ENCODE assay signal across 8 cellular contexts in the genomic region with DNA sequence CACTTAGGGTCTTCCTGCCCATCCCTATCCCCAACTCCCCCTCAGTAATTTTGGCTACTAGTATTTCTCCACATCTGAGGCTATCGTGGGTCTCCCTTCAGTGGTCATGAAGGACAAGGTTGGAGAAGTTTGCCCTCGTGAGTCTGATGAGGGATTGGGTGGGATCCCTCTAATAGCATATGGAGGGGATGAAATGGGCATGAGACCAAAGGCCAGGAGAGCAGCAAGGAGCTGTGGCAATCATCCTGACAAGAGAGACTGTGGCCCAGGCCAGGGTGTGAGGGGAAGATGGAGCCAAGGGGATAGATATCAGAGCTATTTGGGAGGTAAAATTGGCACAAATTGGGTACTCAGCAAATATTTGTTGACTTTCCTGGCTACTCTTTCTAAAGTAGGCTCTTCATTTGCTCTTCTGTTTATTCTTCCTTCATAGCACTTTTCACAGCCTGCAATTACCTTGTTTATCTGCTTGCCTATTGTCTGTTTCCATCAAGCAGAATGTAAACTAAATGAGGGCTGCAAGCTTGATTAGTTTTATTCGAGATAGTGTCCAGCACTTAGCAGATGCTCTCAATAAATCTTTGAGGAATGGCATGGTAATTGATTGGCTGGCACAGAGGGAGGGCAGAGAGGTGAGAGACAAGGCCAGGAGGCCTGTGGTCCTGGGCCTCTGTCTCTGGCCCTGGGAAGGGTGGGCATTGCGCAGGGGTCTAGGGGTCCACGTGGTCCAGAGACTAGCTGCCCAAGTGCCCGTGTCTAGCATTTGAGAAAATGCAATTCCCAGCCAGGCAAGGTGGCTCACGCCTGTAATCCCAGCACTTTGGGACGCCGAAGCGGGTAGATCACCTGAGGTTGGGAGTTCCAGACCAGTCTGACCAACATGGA. TPM values are rescaled to one million over a fixed set of nuclear protein-coding genes. Genes with fewer than 3 reads are reported as not detected.
DNase-seq lines count a peak whose midpoint lies in the region; ATAC-seq, FAIRE-seq and TF ChIP-seq lines count a peak whose summit lies in the region.

No MANE protein-coding gene starts in this region.

- H3K9me3 Mint-ChIP-seq in GM23338: no peaks in the 10 kb centered on the region

- dilution Hi-C loops in endothelial cell of umbilical vein (cut with MboI; ENCODE audit: extremely low pct_ligation_motif_present, low sequenced_read_pairs): no loop called here

- H3K79me2 ChIP-seq in GM23338 (replicated peaks; ENCODE audit: insufficient read depth): 0 out of 2 replicates have a peak, but pooled peaks cover 3% of the 10 kb centered on the region
- H3K79me2 ChIP-seq in endothelial cell of umbilical vein (ENCODE audit: control insufficient read depth, insufficient read depth, low read length): peaks cover 33% of the 10 kb centered on the region

- POLR2A ChIA-PET in endothelial cell of umbilical vein (lab: Charles Lee): interaction anchor here (0.7 to 2.3 kb wide), 2 partner anchors 19 to 24 kb away, joined by 3 to 15 read pairs; a partner anchor contains a TSS

- peaks cover 9% of the 10 kb centered on the region; the same call in 1 of the 2 replicates for H3K4me1 ChIP-seq in GM23338 (ENCODE audit: insufficient read depth)
- H3K4me1 ChIP-seq in endothelial cell of umbilical vein (ENCODE audit: control insufficient read depth, extremely low read depth, insufficient read depth, low read length): peaks cover 22% of the 10 kb centered on the region
- peaks cover 5 to 40% (median 19%) of the 10 kb centered on the region in 4 donors for H3K4me1 ChIP-seq in sigmoid colon

- H3K27me3 Mint-ChIP-seq in GM23338 (ENCODE audit: insufficient read depth, low read depth, poor library complexity): peaks cover 8% of the 10 kb centered on the region

- H3K4me3 Mint-ChIP-seq in GM23338: peak overlapping the region; percentile 93; the same call in 1 of the 3 replicates

- peaks cover 12% of the 10 kb centered on the region for H3K4me1 Mint-ChIP-seq in GM23338

- CTCF ChIA-PET in endothelial cell of umbilical vein (lab: Charles Lee): interaction anchor here (0.6 to 3.5 kb wide), 6 partner anchors 11 to 397 kb away, joined by 3 to 57 read pairs (median 4); a partner anchor contains a TSS

- no peak for FAIRE-seq in endothelial cell of umbilical vein (lab: Jason Lieb, UNC)

- intact Hi-C loops in endothelial cell of umbilical vein (cut with micrococcal nuclease): loop anchor here (5.0 kb wide), 1 partner anchor 504 kb away; no protein-coding TSS in a partner anchor
- intact Hi-C loops in sigmoid colon (cut with DNase I): no loop called here

- H4K20me1 ChIP-seq in GM23338 (replicated peaks; ENCODE audit: insufficient read depth): no peaks in the 10 kb centered on the region
- H4K20me1 ChIP-seq in endothelial cell of umbilical vein (replicated peaks; ENCODE audit: control insufficient read depth, extremely low read depth, insufficient read depth, low read length): no peaks in the 10 kb centered on the region

- no peak overlapping the region for H2AFZ ChIP-seq in GM23338
- peak overlapping the region; percentile 52 for H2AFZ ChIP-seq in endothelial cell of umbilical vein (ENCODE audit: low read depth, low read length)

- H3K27me3 ChIP-seq in GM23338 (ENCODE audit: insufficient read depth) (no peaks in the 10 kb centered on the region), endothelial cell of umbilical vein (ENCODE audit: control insufficient read depth in 2 of 2, insufficient read depth in 2 of 2, low read length in 2 of 2) (no peaks in the 10 kb centered on the region), sigmoid colon (no peaks in the 10 kb centered on the region)

- H3K36me3 Mint-ChIP-seq in GM23338 (ENCODE audit: low read depth): peaks cover 15% of the 10 kb centered on the region

- no peak for TF ChIP-seq POLR2A in endothelial cell of umbilical vein (IDR thresholded peaks at IDR 0.05; ENCODE audit: low read depth, low read length)
- no peak for TF ChIP-seq POLR2A in sigmoid colon (IDR thresholded peaks at IDR 0.05)

- no peak overlapping the region for H3K4me3 ChIP-seq in GM23338
- no peak overlapping the region for H3K4me3 ChIP-seq in endothelial cell of umbilical vein (replicated peaks in 1 of 3; ENCODE audit: insufficient read depth in 1 of 3, low read depth in 1 of 3, low read length in 3 of 3)
- no peak overlapping the region for H3K4me3 ChIP-seq in sigmoid colon

- H3K27ac ChIP-seq in GM23338 (ENCODE audit: low read depth): peak overlapping the region; percentile 92
- H3K27ac ChIP-seq in endothelial cell of umbilical vein (ENCODE audit: insufficient read depth, low read depth, low read length): no peak overlapping the region
- H3K27ac ChIP-seq in sigmoid colon: peak overlapping the region; percentile 90 to 95 (median 92)

- no peaks in the 10 kb centered on the region for H3K9me1 ChIP-seq in endothelial cell of umbilical vein (replicated peaks; ENCODE audit: control insufficient read depth, extremely low read depth, insufficient read depth, low read length)

- WGBS in sigmoid colon, 2 donors: 83 to 89% methylated on average over 10 of the region's 10 CpGs

- DNase-seq in GM23338 (ENCODE audit: low spot score): no peak
- DNase-seq in NCI-H69 (lab: John Stamatoyannopoulos, UW): peak; percentile 67
- DNase-seq in endothelial cell of umbilical vein (ENCODE audit: low read depth, low spot score): no peak
- peak; percentile 68 for DNase-seq in sigmoid colon
- DNase-seq in MV-4-11 (lab: John Stamatoyannopoulos, UW): no peak
- no peak for DNase-seq in NCI-H1694 (lab: John Stamatoyannopoulos, UW)

- H3K36me3 ChIP-seq in GM23338 (ENCODE audit: insufficient read depth) (no peaks in the 10 kb centered on the region), endothelial cell of umbilical vein (ENCODE audit: control insufficient read depth in 2 of 2, extremely low read depth in 1 of 2, insufficient read depth in 2 of 2, low read length in 2 of 2) (peaks cover 4 to 11% of the 10 kb centered on the region in 2 experiments), sigmoid colon (peaks cover 0 to 14% (median under 1%) of the 10 kb centered on the region in 4 donors)

- H3K9me2 ChIP-seq in GM23338 (ENCODE audit: insufficient read depth): no peaks in the 10 kb centered on the region

- H3K4me2 ChIP-seq in GM23338 (peak overlapping the region; percentile 96), endothelial cell of umbilical vein (ENCODE audit: insufficient read depth, low read length) (no peak overlapping the region)

- no peak overlapping the region for H3K9ac ChIP-seq in endothelial cell of umbilical vein (replicated peaks; ENCODE audit: extremely low read depth, insufficient read depth, low read length)

- no peak for TF ChIP-seq CTCF in GM23338 (conservative IDR thresholded peaks at IDR 0.05; ENCODE audit: low read depth in 2 of 2)
- TF ChIP-seq CTCF in endothelial cell of umbilical vein (IDR thresholded peaks at IDR 0.05; ENCODE audit: extremely low read depth in 1 of 2, insufficient read depth in 1 of 2, low read depth in 1 of 2, low read length in 2 of 2): no peak
- TF ChIP-seq CTCF in sigmoid colon (IDR thresholded peaks at IDR 0.05): no peak

- BruUV-seq in endothelial cell of umbilical vein (replicated peaks; lab: Mats Ljungman, UMichigan): no TSS peak

- peak overlapping the region; percentile 100; the same call in 1 of the 2 replicates for H3K27ac Mint-ChIP-seq in GM23338

- peaks cover 19% of the 10 kb centered on the region for H3F3A ChIP-seq in GM23338 (replicated peaks; ENCODE audit: low read depth)

- ATAC-seq in GM23338 (no peak), GM21447 (IDR thresholded peaks at IDR 0.05; ENCODE audit: unreplicated experiment) (no peak), HG03342 (IDR thresholded peaks at IDR 0.05; ENCODE audit: unreplicated experiment) (no peak)

- TF ChIP-seq EP300 in sigmoid colon (IDR thresholded peaks at IDR 0.05): no peak

- H3K9me3 ChIP-seq in endothelial cell of umbilical vein (replicated peaks; ENCODE audit: control insufficient read depth, insufficient read depth, low read length): no peaks in the 10 kb centered on the region
- no peaks in the 10 kb centered on the region for H3K9me3 ChIP-seq in sigmoid colon

RNA-seq across cellular contexts. Expression of a gene that starts 1.5 kb away (rescaled TPM):
- total RNA-seq in GM23338 (2014; rRNA removed; shearing (Covaris generic)): 11.8 and 15.1 TPM in 2 replicates
- polyA plus RNA-seq in GM23338 (2016; fragmentation: Nextera tagmentation; extraction: Ambion mirVana) (7.6 and 8.7 TPM in 2 replicates), endothelial cell of umbilical vein (66.7 and 90.1 TPM in 2 replicates), sigmoid colon (10 to 100 TPM in 2 of 3 donors, 1 to 10 TPM in 1; 7.2 to 12.1 (median 10.2) TPM)
- total RNA-seq in endothelial cell of umbilical vein (55.0 and 60.0 TPM in 2 replicates), sigmoid colon (10 to 100 TPM in 2 of 4 donors, 1 to 10 TPM in 2; 8.2 to 28.1 (median 11.0) TPM)
- polyA plus RNA-seq in endothelial cell of umbilical vein (2011; cell fraction: cytosol; rRNA removed): 40.1 and 43.5 TPM in 2 replicates
- polyA plus RNA-seq in endothelial cell of umbilical vein (2011; cell fraction: nucleus; rRNA removed): 170 and 214 TPM in 2 replicates
- 22.4 and 28.9 TPM in 2 replicates for polyA plus RNA-seq in endothelial cell of umbilical vein (2012)
- 42.3 and 50.8 TPM in 2 replicates for polyA minus RNA-seq in endothelial cell of umbilical vein
- 5.4 TPM for polyA minus RNA-seq in endothelial cell of umbilical vein (2011; cell fraction: cytosol; rRNA and poly(A)+ RNA removed)
- polyA minus RNA-seq in endothelial cell of umbilical vein (2011; cell fraction: nucleus; rRNA and poly(A)+ RNA removed): 57.2 and 80.3 TPM in 2 replicates

RNA-seq across cellular contexts. Expression of a gene that starts 8.4 kb away (rescaled TPM):
- 0.73 TPM in 1 of 2 replicates, not detected in the other for total RNA-seq in GM23338 (2014; rRNA removed; shearing (Covaris generic))
- polyA plus RNA-seq in GM23338 (2016; fragmentation: Nextera tagmentation; extraction: Ambion mirVana) (not detected in 2 replicates), endothelial cell of umbilical vein (0.46 and 1.1 TPM in 2 replicates), sigmoid colon (under 1 TPM in 1 of 3 donors, not detected in 2; 0.20 TPM)
- total RNA-seq in endothelial cell of umbilical vein (0.62 and 1.1 TPM in 2 replicates), sigmoid colon (1 to 10 TPM in 1 of 4 donors, not detected in 3; 1.1 TPM)
- 0.19 and 0.28 TPM in 2 replicates for polyA plus RNA-seq in endothelial cell of umbilical vein (2011; cell fraction: cytosol; rRNA removed)
- 0.64 and 0.65 TPM in 2 replicates for polyA plus RNA-seq in endothelial cell of umbilical vein (2011; cell fraction: nucleus; rRNA removed)
- polyA plus RNA-seq in endothelial cell of umbilical vein (2012): 0.30 and 0.33 TPM in 2 replicates
- 0.28 and 0.83 TPM in 2 replicates for polyA minus RNA-seq in endothelial cell of umbilical vein
- not detected for polyA minus RNA-seq in endothelial cell of umbilical vein (2011; cell fraction: cytosol; rRNA and poly(A)+ RNA removed)
- polyA minus RNA-seq in endothelial cell of umbilical vein (2011; cell fraction: nucleus; rRNA and poly(A)+ RNA removed): 6.7 TPM in 1 of 2 replicates, not detected in the other

RNA-seq across cellular contexts. Expression of a gene that starts 9.6 kb away (rescaled TPM):
- 0.16 and 0.66 TPM in 2 replicates for total RNA-seq in GM23338 (2014; rRNA removed; shearing (Covaris generic))
- polyA plus RNA-seq in GM23338 (2016; fragmentation: Nextera tagmentation; extraction: Ambion mirVana) (0.33 and 0.37 TPM in 2 replicates), endothelial cell of umbilical vein (97.9 and 115 TPM in 2 replicates), sigmoid colon (1 to 10 TPM in 1 of 3 donors, under 1 TPM in 1, not detected in 1; 0.60 to 2.3 TPM)
- total RNA-seq in endothelial cell of umbilical vein (69.9 and 72.5 TPM in 2 replicates), sigmoid colon (1 to 10 TPM; 2.7 to 9.4 (median 3.2) TPM)
- 24.1 and 36.0 TPM in 2 replicates for polyA plus RNA-seq in endothelial cell of umbilical vein (2011; cell fraction: cytosol; rRNA removed)
- 280 and 331 TPM in 2 replicates for polyA plus RNA-seq in endothelial cell of umbilical vein (2011; cell fraction: nucleus; rRNA removed)
- 20.8 and 28.6 TPM in 2 replicates for polyA plus RNA-seq in endothelial cell of umbilical vein (2012)
- 50.7 and 56.2 TPM in 2 replicates for polyA minus RNA-seq in endothelial cell of umbilical vein
- not detected for polyA minus RNA-seq in endothelial cell of umbilical vein (2011; cell fraction: cytosol; rRNA and poly(A)+ RNA removed)
- 88.6 and 106 TPM in 2 replicates for polyA minus RNA-seq in endothelial cell of umbilical vein (2011; cell fraction: nucleus; rRNA and poly(A)+ RNA removed)

RNA-seq across cellular contexts. Expression of a gene that starts 10.8 kb away (rescaled TPM):
- total RNA-seq in GM23338 (2014; rRNA removed; shearing (Covaris generic)): 0.58 and 0.63 TPM in 2 replicates
- polyA plus RNA-seq in GM23338 (2016; fragmentation: Nextera tagmentation; extraction: Ambion mirVana) (1.5 and 1.6 TPM in 2 replicates), endothelial cell of umbilical vein (0.21 and 0.29 TPM in 2 replicates), sigmoid colon (10 to 100 TPM in 2 of 3 donors, 1 to 10 TPM in 1; 6.0 to 37.1 (median 10.2) TPM)
- total RNA-seq in endothelial cell of umbilical vein (0.21 TPM in 1 of 2 replicates, not detected in the other), sigmoid colon (1 to 10 TPM in 1 of 4 donors, under 1 TPM in 1, not detected in 2; 0.33 to 1.1 TPM)
- 0.04 and 0.18 TPM in 2 replicates for polyA plus RNA-seq in endothelial cell of umbilical vein (2011; cell fraction: cytosol; rRNA removed)
- 1.5 and 2.3 TPM in 2 replicates for polyA plus RNA-seq in endothelial cell of umbilical vein (2011; cell fraction: nucleus; rRNA removed)
- 0.13 and 0.19 TPM in 2 replicates for polyA plus RNA-seq in endothelial cell of umbilical vein (2012)
- polyA minus RNA-seq in endothelial cell of umbilical vein: 0.23 TPM in 1 of 2 replicates, not detected in the other
- not detected for polyA minus RNA-seq in endothelial cell of umbilical vein (2011; cell fraction: cytosol; rRNA and poly(A)+ RNA removed)
- 0.38 TPM in 1 of 2 replicates, not detected in the other for polyA minus RNA-seq in endothelial cell of umbilical vein (2011; cell fraction: nucleus; rRNA and poly(A)+ RNA removed)

RNA-seq across cellular contexts. Expression of a gene that starts 23.4 kb away (rescaled TPM):
- 1,756 and 2,098 TPM in 2 replicates for total RNA-seq in GM23338 (2014; rRNA removed; shearing (Covaris generic))
- polyA plus RNA-seq in GM23338 (2016; fragmentation: Nextera tagmentation; extraction: Ambion mirVana) (2,427 and 2,738 TPM in 2 replicates), endothelial cell of umbilical vein (1,808 and 2,306 TPM in 2 replicates), sigmoid colon (1,000 to 10,000 TPM; 1,996 to 3,223 (median 2,310) TPM)
- total RNA-seq in endothelial cell of umbilical vein (1,842 and 1,896 TPM in 2 replicates), sigmoid colon (1,000 to 10,000 TPM; 2,554 to 3,717 (median 3,009) TPM)
- polyA plus RNA-seq in endothelial cell of umbilical vein (2011; cell fraction: cytosol; rRNA removed): 3,283 and 3,531 TPM in 2 replicates
- 932 and 975 TPM in 2 replicates for polyA plus RNA-seq in endothelial cell of umbilical vein (2011; cell fraction: nucleus; rRNA removed)
- polyA plus RNA-seq in endothelial cell of umbilical vein (2012): 2,261 and 2,441 TPM in 2 replicates
- polyA minus RNA-seq in endothelial cell of umbilical vein: 588 and 642 TPM in 2 replicates
- 729 TPM for polyA minus RNA-seq in endothelial cell of umbilical vein (2011; cell fraction: cytosol; rRNA and poly(A)+ RNA removed)
- polyA minus RNA-seq in endothelial cell of umbilical vein (2011; cell fraction: nucleus; rRNA and poly(A)+ RNA removed): 116 and 129 TPM in 2 replicates

Comparison
In these comparisons a context has a peak if more than half of its experiments do, and no peak if none do; other contexts are left out.
1. DNase-seq: peak in NCI-H69 (single experiment) and sigmoid colon (single experiment); none in GM23338 (single experiment), endothelial cell of umbilical vein (single experiment), MV-4-11 (single experiment) and NCI-H1694 (single experiment).